Comparison of ENCODE assay signal across 8 cellular contexts in genomic region chr17:38925263-38925995, GRCh38.
A peak's percentile ranks its signal among the peaks of the same experiment; 100 is the strongest.
DNase-seq lines count a peak whose midpoint lies in the region; ATAC-seq and TF ChIP-seq lines count a peak whose summit lies in the region.

Gene LASP1NB, plus strand, starts transcription at chr17:38925614.

- TF ChIP-seq CTCF in AG10803 (conservative IDR thresholded peaks at IDR 0.05; ENCODE audit: low read length) (no peak), neural cell (IDR thresholded peaks at IDR 0.05; ENCODE audit: poor library complexity, severe bottlenecking) (no peak)

- H3K36me3 ChIP-seq in neural cell (ENCODE audit: insufficient read depth, low read length): no peaks in the 10 kb centered on the region

- H2AFZ ChIP-seq in neural cell (ENCODE audit: low read depth, low read length): peak within 1 kb of the TSS; percentile 45

- H3K4me3 ChIP-seq in AG10803 (ENCODE audit: low read length) (peak within 1 kb of the TSS; percentile 17; the same call in 1 of the 2 replicates), neural cell (ENCODE audit: low read length) (peak within 1 kb of the TSS; percentile 59)

- H3K79me2 ChIP-seq in neural cell (replicated peaks; ENCODE audit: insufficient read depth, low read length): no peaks in the 10 kb centered on the region

- no peak for TF ChIP-seq RAD21 in neural cell (conservative IDR thresholded peaks at IDR 0.05)

- TF ChIP-seq EP300 in neural cell (conservative IDR thresholded peaks at IDR 0.05; ENCODE audit: poor library complexity, severe bottlenecking): no peak

- H3K9ac ChIP-seq in neural cell (ENCODE audit: low read length): peak within 1 kb of the TSS; percentile 61

- H3K9me2 ChIP-seq in neural cell (ENCODE audit: insufficient read depth, low read length): no peaks in the 10 kb centered on the region

- DNase-seq in AG10803 (ENCODE audit: low read depth) (peak; percentile 27), DMS79 (lab: John Stamatoyannopoulos, UW) (no peak), SKM-1 (lab: John Stamatoyannopoulos, UW; ENCODE audit: unreplicated experiment) (no peak), NCI-H1930 (lab: John Stamatoyannopoulos, UW) (no peak), NCI-H69 (lab: John Stamatoyannopoulos, UW) (no peak)
- peak; percentile 27 for DNase-seq in effector CD8-positive, alpha-beta T cell (lab: John Stamatoyannopoulos, UW)

- H4K20me1 ChIP-seq in neural cell (ENCODE audit: insufficient read depth): no peaks in the 10 kb centered on the region

- H3K9me3 ChIP-seq in neural cell (ENCODE audit: low read length): no peaks in the 10 kb centered on the region

- peak within 1 kb of the TSS; percentile 75 for H3K27ac ChIP-seq in neural cell (ENCODE audit: low read length)

- ATAC-seq in SK-N-SH treated with all-trans-retinoic acid at 6 μM for 48 hours: peak; percentile 81

- no peak within 1 kb of the TSS for H3K4me2 ChIP-seq in neural cell (ENCODE audit: low read length)

- H3K27me3 ChIP-seq in neural cell (ENCODE audit: insufficient read depth, low read depth, low read length): no peaks in the 10 kb centered on the region

- H3F3A ChIP-seq in neural cell (ENCODE audit: insufficient read depth, low read length, poor library complexity, severe bottlenecking): no peaks in the 10 kb centered on the region

TF ChIP-seq in SK-N-SH treated with all-trans-retinoic acid at 6 μM for 48 hours, 23 proteins besides CTCF, POLR2A, EP300 and RAD21:
- TF ChIP-seq SNAI2 (CRISPR knock-in tag; IDR thresholded peaks at IDR 0.05) (no peak), CSDC2 (CRISPR knock-in tag; IDR thresholded peaks at IDR 0.05) (no peak), ZFP3 (CRISPR knock-in tag; IDR thresholded peaks at IDR 0.05) (0 out of 2 replicates have a peak, but pooled peaks have one; percentile 37), OSR1 (CRISPR knock-in tag; IDR thresholded peaks at IDR 0.05) (no peak), ZFP30 (CRISPR knock-in tag; IDR thresholded peaks at IDR 0.05) (no peak), ZNF565 (CRISPR knock-in tag; conservative IDR thresholded peaks at IDR 0.05; ENCODE audit: low read depth) (no peak), ARNTL (CRISPR knock-in tag; IDR thresholded peaks at IDR 0.05; ENCODE audit: borderline replicate concordance, low read depth) (no peak), POU6F1 (CRISPR knock-in tag; IDR thresholded peaks at IDR 0.05; ENCODE audit: borderline replicate concordance, low read depth) (0 out of 2 replicates have a peak, but pooled peaks have one; percentile 34), CSRNP3 (CRISPR knock-in tag; IDR thresholded peaks at IDR 0.05) (no peak), GLIS3 (CRISPR knock-in tag; IDR thresholded peaks at IDR 0.05) (no peak), ZC3H10 (CRISPR knock-in tag; IDR thresholded peaks at IDR 0.05) (no peak), ZNF70 (CRISPR knock-in tag; IDR thresholded peaks at IDR 0.05) (no peak)

TF ChIP-seq in neural cell, 6 proteins besides CTCF, POLR2A, EP300 and RAD21:
- no peak for TF ChIP-seq EZH2 (IDR thresholded peaks at IDR 0.05; ENCODE audit: borderline replicate concordance, insufficient read depth, low read length, poor library complexity, severe bottlenecking)
- TF ChIP-seq POLR2AphosphoS5 (IDR thresholded peaks at IDR 0.05): peak; percentile 50
- no peak for TF ChIP-seq SMC3 (conservative IDR thresholded peaks at IDR 0.05; ENCODE audit: poor library complexity)
- peak; percentile 76 for TF ChIP-seq TAF1 (IDR thresholded peaks at IDR 0.05; ENCODE audit: low read depth)
- no peak for TF ChIP-seq MXI1 (conservative IDR thresholded peaks at IDR 0.05; ENCODE audit: poor library complexity, severe bottlenecking)
- peak; percentile 55 for TF ChIP-seq REST (IDR thresholded peaks at IDR 0.05; ENCODE audit: borderline replicate concordance)
TF ChIP-seq in neural cell: peak in this region for 3.

Comparison
In these comparisons a context has a peak if more than half of its experiments do, and no peak if none do; other contexts are left out.
1. DNase-seq: peak in AG10803 (single experiment) and effector CD8-positive, alpha-beta T cell (single experiment); none in DMS79 (single experiment), SKM-1 (single experiment), NCI-H1930 (0 of 2) and NCI-H69 (single experiment).